In the genomic region with DNA sequence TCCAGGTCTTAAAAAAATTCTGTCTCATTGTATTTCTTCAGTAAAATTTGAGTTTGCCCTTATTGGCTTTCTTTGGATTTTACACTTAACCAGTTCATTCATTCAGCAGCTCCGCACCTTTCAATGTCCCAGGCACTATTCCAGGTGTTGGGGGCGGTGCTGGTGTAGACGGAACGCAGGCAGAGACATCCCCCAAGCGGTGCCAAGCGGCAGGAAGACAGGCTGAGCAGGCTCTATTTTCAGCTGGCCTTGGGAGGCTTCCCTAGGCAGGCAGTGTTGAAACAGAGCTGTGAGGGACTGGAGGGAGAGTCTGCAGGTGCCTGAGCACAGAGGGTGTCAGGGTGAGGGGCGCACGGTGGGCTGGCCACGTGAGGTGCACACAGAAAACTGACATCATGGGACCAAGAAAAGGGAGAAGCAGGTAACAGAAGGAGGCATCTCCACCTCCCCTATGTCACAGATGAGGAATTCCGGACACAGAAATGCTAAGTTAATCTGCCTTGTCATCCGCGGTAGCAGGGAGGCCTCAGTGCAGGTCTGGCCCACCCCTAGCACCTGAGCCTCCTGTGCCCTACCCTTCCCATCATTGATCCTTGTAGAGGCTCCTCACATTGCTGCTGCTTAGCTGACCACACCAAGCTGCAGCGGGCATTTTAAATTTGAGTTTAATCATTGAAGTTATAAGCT, we compare ENCODE assay signal across 20 cellular contexts. TPM values are rescaled to one million over a fixed set of nuclear protein-coding genes. Genes with fewer than 3 reads are reported as not detected.
DNase-seq lines count a peak whose midpoint lies in the region; ATAC-seq, FAIRE-seq and TF ChIP-seq lines count a peak whose summit lies in the region.
"Had no signal": no experiment of that assay in that cellular context is flagged by ENCODE, and none has a peak within 500 bp of the region (broad histone marks: within the 10 kb centered on the region; RNA-seq: fewer than 3 reads in every experiment).

No MANE protein-coding gene starts in this region.

- TF ChIP-seq EP300 in transverse colon (IDR thresholded peaks at IDR 0.05; ENCODE audit: low read depth) (no peak), SK-N-SH (IDR thresholded peaks at IDR 0.05; ENCODE audit: borderline replicate concordance in 1 of 2, low read depth in 1 of 2, low read length in 1 of 2) (no peak)

- H3F3A ChIP-seq in SK-N-SH (replicated peaks; ENCODE audit: insufficient read depth), result no peaks in the 10 kb centered on the region

- DNase-seq in Right ventricle myocardium inferior (ENCODE audit: missing footprints) (no peak), left cardiac atrium (no peak), bronchial epithelial cell (ENCODE audit: low read depth) (no peak), memory B cell (ENCODE audit: low spot score in 2 of 2) (no peak), transverse colon (peak; percentile 4), NCI-H1436 (lab: John Stamatoyannopoulos, UW) (no peak), SK-N-SH (no peak)
- DNase-seq: activated CD4-positive, alpha-beta T cell treated with anti-CD3 and anti-CD28 coated beads, Interleukin-2, amount 10 ng/mL, durations not matched to agents 7 days and 5 days; CD8-positive, alpha-beta T cell; dermis blood vessel endothelial cell; DMS79; erythroblast; NCI-H1436 treated with DMSO at 0.1 percent for 48 hours; retina; RPMI8226 had no signal

- no peaks in the 10 kb centered on the region for H3K9me3 Mint-ChIP-seq in memory B cell
- H3K9me3 Mint-ChIP-seq: activated CD4-positive, alpha-beta T cell treated with anti-CD3 and anti-CD28 coated beads, Interleukin-2, amount 10 ng/mL, durations not matched to agents 7 days and 5 days; CD8-positive, alpha-beta T cell had no signal

- H3K79me2 ChIP-seq in SK-N-SH (ENCODE audit: insufficient read depth), result no peaks in the 10 kb centered on the region

- WGBS in transverse colon (ENCODE audit: low coverage in 1 of 2), 2 donors, result 89 to 96% methylated on average over 8 to 13 of the region's 13 CpGs
- 81% methylated on average over 12 of the region's 13 CpGs for WGBS in SK-N-SH (ENCODE audit: low lambda C conversion rate)

- H3K9ac ChIP-seq in SK-N-SH, result no peak overlapping the region
- H3K9ac ChIP-seq: neural progenitor cell had no signal

- H3K4me3 ChIP-seq in bronchial epithelial cell (ENCODE audit: low read depth, low read length), result no peak overlapping the region
- H3K4me3 ChIP-seq in transverse colon, result no peak overlapping the region
- no peak overlapping the region for H3K4me3 ChIP-seq in SK-N-SH (ENCODE audit: low read depth in 2 of 2, low read length in 1 of 2)
- H3K4me3 ChIP-seq: mucosa of descending colon, neural progenitor cell had no signal

- peaks cover 8% of the 10 kb centered on the region for H3K4me1 Mint-ChIP-seq in memory B cell
- H3K4me1 Mint-ChIP-seq: activated CD4-positive, alpha-beta T cell treated with anti-CD3 and anti-CD28 coated beads, Interleukin-2, amount 10 ng/mL, durations not matched to agents 7 days and 5 days had no signal

- intact Hi-C loops in Right ventricle myocardium inferior (cut with DNase I) (no loop called here), left cardiac atrium (cut with DNase I) (no loop called here), transverse colon (cut with DNase I; ENCODE audit: low total_unique reads) (no loop called here)

- CTCF ChIA-PET in SK-N-SH (lab: Yijun Ruan, JAX), result no interaction called here

- no peak overlapping the region for H3K4me2 ChIP-seq in SK-N-SH
- H3K4me2 ChIP-seq: neural progenitor cell had no signal

- no peak for TF ChIP-seq POLR2A in transverse colon (IDR thresholded peaks at IDR 0.05)

- no peaks in the 10 kb centered on the region for H3K27me3 Mint-ChIP-seq in memory B cell
- H3K27me3 Mint-ChIP-seq: activated CD4-positive, alpha-beta T cell treated with anti-CD3 and anti-CD28 coated beads, Interleukin-2, amount 10 ng/mL, durations not matched to agents 7 days and 5 days had no signal

- H3K9me3 ChIP-seq in transverse colon, result no peaks in the 10 kb centered on the region
- H3K9me3 ChIP-seq in SK-N-SH, result no peaks in the 10 kb centered on the region
- H3K9me3 ChIP-seq: mucosa of descending colon had no signal

- no peak overlapping the region for H3K4me3 Mint-ChIP-seq in memory B cell
- H3K4me3 Mint-ChIP-seq: activated CD4-positive, alpha-beta T cell treated with anti-CD3 and anti-CD28 coated beads, Interleukin-2, amount 10 ng/mL, durations not matched to agents 7 days and 5 days; CD8-positive, alpha-beta T cell; neural progenitor cell had no signal

- no peaks in the 10 kb centered on the region for H3K9me2 ChIP-seq in SK-N-SH

- H3K27ac Mint-ChIP-seq in memory B cell, result peak overlapping the region; percentile 43
- H3K27ac Mint-ChIP-seq: activated CD4-positive, alpha-beta T cell treated with anti-CD3 and anti-CD28 coated beads, Interleukin-2, amount 10 ng/mL, durations not matched to agents 7 days and 5 days; CD8-positive, alpha-beta T cell; neural progenitor cell had no signal

- H2AFZ ChIP-seq in SK-N-SH (ENCODE audit: low read depth), result no peak overlapping the region
- H2AFZ ChIP-seq: neural progenitor cell had no signal

- in situ Hi-C loops in transverse colon (cut with MboI; ENCODE audit: low pct_ligation_motif_present in 1 of 4, low pct_unique_long_range_greater_than_20kb in 1 of 4, low sequenced_read_pairs in 3 of 4), result loop anchor here in 1 of 4 donors (25.0 kb wide), 1 partner anchor 242 kb away; a partner anchor contains a TSS

- no peak for TF ChIP-seq CTCF in bronchial epithelial cell (IDR thresholded peaks at IDR 0.05; ENCODE audit: insufficient read depth, low read length, severe bottlenecking)
- TF ChIP-seq CTCF in transverse colon (IDR thresholded peaks at IDR 0.05), result no peak
- no peak for TF ChIP-seq CTCF in SK-N-SH (IDR thresholded peaks at IDR 0.05)

- no peak overlapping the region for H3K27ac ChIP-seq in transverse colon
- no peak overlapping the region for H3K27ac ChIP-seq in SK-N-SH (ENCODE audit: low read depth in 2 of 2, low read length in 1 of 2)
- H3K27ac ChIP-seq: neural progenitor cell had no signal

- no peak for TF ChIP-seq RAD21 in SK-N-SH (IDR thresholded peaks at IDR 0.05; ENCODE audit: low read length)

- H3K27me3 ChIP-seq in bronchial epithelial cell (ENCODE audit: control insufficient read depth, insufficient read depth, low read length) (no peaks in the 10 kb centered on the region), transverse colon (no peaks in the 10 kb centered on the region), SK-N-SH (ENCODE audit: insufficient read depth) (no peaks in the 10 kb centered on the region)
- H3K27me3 ChIP-seq: neural progenitor cell had no signal

- peaks cover 30% of the 10 kb centered on the region for H3K36me3 Mint-ChIP-seq in memory B cell
- H3K36me3 Mint-ChIP-seq: neural progenitor cell had no signal

- H3K4me1 ChIP-seq in transverse colon (peaks cover 0 to 4% (median 0%) of the 10 kb centered on the region in 4 donors), SK-N-SH (ENCODE audit: control insufficient read depth in 1 of 2, insufficient read depth in 2 of 2, low read depth in 1 of 2, low read length in 1 of 2) (no peaks in the 10 kb centered on the region)

- POLR2A ChIA-PET in SK-N-SH (lab: Yijun Ruan, JAX), result no interaction called here

- no peaks in the 10 kb centered on the region for H4K20me1 ChIP-seq in SK-N-SH (ENCODE audit: insufficient read depth)

- H3K36me3 ChIP-seq in bronchial epithelial cell (ENCODE audit: control insufficient read depth, insufficient read depth, low read length) (peaks cover 7% of the 10 kb centered on the region), transverse colon (peaks cover 0 to 40% (median 16%) of the 10 kb centered on the region in 4 donors), SK-N-SH (replicated peaks in 1 of 2; ENCODE audit: control insufficient read depth in 1 of 2, insufficient read depth in 2 of 2, low read length in 1 of 2) (no peaks in the 10 kb centered on the region)
- H3K36me3 ChIP-seq: neural progenitor cell had no signal

- ATAC-seq in Right ventricle myocardium inferior, result peak; percentile 52
- ATAC-seq in left cardiac atrium, result no peak
- ATAC-seq in memory B cell (ENCODE audit: low read depth), result no peak
- no peak for ATAC-seq in GM21360 (IDR thresholded peaks at IDR 0.05; ENCODE audit: unreplicated experiment)
- ATAC-seq: CD8-positive, alpha-beta T cell; left colon; mucosa of descending colon had no signal

- peak; percentile 72 for FAIRE-seq in bronchial epithelial cell (lab: Jason Lieb, UNC)
- FAIRE-seq: frontal cortex had no signal

TF ChIP-seq in SK-N-SH, 30 proteins besides CTCF, POLR2A, EP300 and RAD21:
- TF ChIP-seq, protein P1, sequence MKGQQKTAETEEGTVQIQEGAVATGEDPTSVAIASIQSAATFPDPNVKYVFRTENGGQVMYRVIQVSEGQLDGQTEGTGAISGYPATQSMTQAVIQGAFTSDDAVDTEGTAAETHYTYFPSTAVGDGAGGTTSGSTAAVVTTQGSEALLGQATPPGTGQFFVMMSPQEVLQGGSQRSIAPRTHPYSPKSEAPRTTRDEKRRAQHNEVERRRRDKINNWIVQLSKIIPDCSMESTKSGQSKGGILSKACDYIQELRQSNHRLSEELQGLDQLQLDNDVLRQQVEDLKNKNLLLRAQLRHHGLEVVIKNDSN (IDR thresholded peaks at IDR 0.05; ENCODE audit: borderline replicate concordance, low read depth), result no peak
- TF ChIP-seq MEF2A (IDR thresholded peaks at IDR 0.05; ENCODE audit: borderline replicate concordance, low read depth) (no peak), ELF1 (IDR thresholded peaks at IDR 0.05) (no peak), NFIC (IDR thresholded peaks at IDR 0.05; ENCODE audit: borderline replicate concordance) (no peak)
- TF ChIP-seq, protein P2, sequence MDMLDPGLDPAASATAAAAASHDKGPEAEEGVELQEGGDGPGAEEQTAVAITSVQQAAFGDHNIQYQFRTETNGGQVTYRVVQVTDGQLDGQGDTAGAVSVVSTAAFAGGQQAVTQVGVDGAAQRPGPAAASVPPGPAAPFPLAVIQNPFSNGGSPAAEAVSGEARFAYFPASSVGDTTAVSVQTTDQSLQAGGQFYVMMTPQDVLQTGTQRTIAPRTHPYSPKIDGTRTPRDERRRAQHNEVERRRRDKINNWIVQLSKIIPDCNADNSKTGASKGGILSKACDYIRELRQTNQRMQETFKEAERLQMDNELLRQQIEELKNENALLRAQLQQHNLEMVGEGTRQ (IDR thresholded peaks at IDR 0.05; ENCODE audit: borderline replicate concordance, low read depth, low read length), result no peak

RNA-seq across cellular contexts. Expression of a gene that starts 40.7 kb away (rescaled TPM):
- total RNA-seq in Right ventricle myocardium inferior (3.0 TPM), left cardiac atrium (1 to 10 TPM; 1.9 to 3.7 TPM), bronchial epithelial cell (7.1 and 15.1 TPM in 2 replicates), transverse colon (100 to 1,000 TPM in 3 of 4 donors, 10 to 100 TPM in 1; 80.8 to 139 (median 117) TPM)
- 1.6 and 2.8 TPM in 2 replicates for polyA plus RNA-seq in SK-N-SH (2012; rRNA removed)
- 1.3 and 1.8 TPM in 2 replicates for polyA plus RNA-seq in SK-N-SH (2012; cell fraction: cytosol; rRNA removed)
- polyA plus RNA-seq in SK-N-SH (2012; cell fraction: nucleus; rRNA removed), result 2.7 and 3.5 TPM in 2 replicates

RNA-seq across cellular contexts. Expression of a gene that starts 58.4 kb away (rescaled TPM):
- total RNA-seq in Right ventricle myocardium inferior (not detected), left cardiac atrium (not detected), bronchial epithelial cell (under 0.01 and 0.38 TPM in 2 replicates), transverse colon (1 to 10 TPM in 3 of 4 donors, under 1 TPM in 1; 0.80 to 10.0 (median 8.0) TPM)
- polyA plus RNA-seq in SK-N-SH (2012; rRNA removed), result 0.97 and 1.1 TPM in 2 replicates
- 1.1 and 2.1 TPM in 2 replicates for polyA plus RNA-seq in SK-N-SH (2012; cell fraction: cytosol; rRNA removed)
- polyA plus RNA-seq in SK-N-SH (2012; cell fraction: nucleus; rRNA removed), result 0.37 and 0.67 TPM in 2 replicates
- total RNA-seq: activated CD4-positive, alpha-beta T cell treated with anti-CD3 and anti-CD28 coated beads, Interleukin-2, amount 10 ng/mL, durations not matched to agents 7 days and 5 days; dermis blood vessel endothelial cell had no signal
